10 cellular contexts compared by ENCODE assay signal in the genomic region with DNA sequence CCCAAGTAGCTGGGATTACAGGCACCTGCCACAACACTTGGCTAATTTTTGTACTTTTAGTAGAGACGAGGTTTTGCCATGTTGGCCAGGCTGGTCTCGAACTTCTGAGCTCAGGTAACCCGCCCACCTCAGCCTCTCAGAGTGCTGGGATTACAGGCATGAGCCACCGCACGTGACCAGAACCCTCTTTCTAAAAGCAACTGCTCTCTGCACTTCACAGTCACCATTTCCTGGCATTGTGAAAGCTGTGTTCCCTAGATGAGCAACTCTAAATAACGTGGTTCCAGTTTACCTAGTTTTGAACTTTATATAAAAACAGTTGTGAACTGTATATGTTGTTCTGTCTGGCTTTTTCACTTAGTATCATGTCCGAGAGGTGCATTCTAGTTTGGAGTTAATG.
DNase-seq lines count a peak whose midpoint lies in the region; ATAC-seq and TF ChIP-seq lines count a peak whose summit lies in the region.
"Had no signal": no experiment of that assay in that cellular context is flagged by ENCODE, and none has a peak within 500 bp of the region (broad histone marks: within the 10 kb centered on the region; RNA-seq: fewer than 3 reads in every experiment).

No MANE protein-coding gene starts in this region.

- no peaks in the 10 kb centered on the region for H4K20me1 ChIP-seq in MM.1S (ENCODE audit: insufficient read depth, low read length)

- no peaks in the 10 kb centered on the region for H3K9me3 ChIP-seq in CD8-positive, alpha-beta T cell (ENCODE audit: low read length)
- H3K9me3 ChIP-seq in MM.1S (replicated peaks; ENCODE audit: insufficient read depth, low read length) (no peaks in the 10 kb centered on the region), ascending aorta (no peaks in the 10 kb centered on the region)
- H3K9me3 ChIP-seq in naive thymus-derived CD4-positive, alpha-beta T cell (ENCODE audit: control insufficient read depth in 2 of 3, low read length in 3 of 3), result no peaks in the 10 kb centered on the region
- H3K9me3 ChIP-seq: esophagus muscularis mucosa had no signal

- intact Hi-C loops in CD8-positive, alpha-beta T cell (cut with DNase I, micrococcal nuclease), result no loop called here
- intact Hi-C loops in activated T-helper 2 cell treated with anti-CD3 and anti-CD28 coated beads, Interferon-gamma antibody, Interleukin-2, Interleukin-4, amounts not matched to agents 10 μg/mL and 5 μg/mL and 100 μg/mL, durations not matched to agents 14 hours and 24 hours and 36 hours (cut with micrococcal nuclease), result no loop called here
- intact Hi-C loops in naive thymus-derived CD4-positive, alpha-beta T cell (cut with micrococcal nuclease), result loop anchor here in 1 of 2 donors (1.0 kb wide), 1 partner anchor 11 kb away; no protein-coding TSS in a partner anchor
- intact Hi-C loops in ascending aorta (cut with DNase I), result no loop called here

- in situ Hi-C loops in G401 (cut with HindIII; ENCODE audit: low sequenced_read_pairs), result no loop called here

- no peak overlapping the region for H3K9ac ChIP-seq in MM.1S (ENCODE audit: low read length)

- peak in 1 of 7 experiments; percentile 39 for DNase-seq in CD8-positive, alpha-beta T cell
- DNase-seq in MM.1S (peak; percentile 60), G401 (ENCODE audit: low spot score) (no peak), ascending aorta (ENCODE audit: low spot score in 2 of 2) (no peak)
- no peak for DNase-seq in activated T-helper 2 cell treated with anti-CD3 and anti-CD28 coated beads, Interferon-gamma antibody, Interleukin-2, Interleukin-4, amounts not matched to agents 10 μg/mL and 5 μg/mL and 100 μg/mL, durations not matched to agents 14 hours and 24 hours and 36 hours (ENCODE audit: low spot score)
- DNase-seq in naive thymus-derived CD4-positive, alpha-beta T cell, result peak in 5 of 9 donors; percentile 19 to 43 (median 29)
- DNase-seq in stimulated activated naive CD4-positive, alpha-beta T cell treated with Interleukin-2 at 50 U/mL for 16 hours (lab: John Stamatoyannopoulos, UW), result no peak
- DNase-seq: NCI-H345 had no signal

- no peaks in the 10 kb centered on the region for H3K36me3 ChIP-seq in CD8-positive, alpha-beta T cell (ENCODE audit: insufficient read depth, low read length)
- no peaks in the 10 kb centered on the region for H3K36me3 ChIP-seq in MM.1S (replicated peaks; ENCODE audit: insufficient read depth, low read length)
- H3K36me3 ChIP-seq in naive thymus-derived CD4-positive, alpha-beta T cell (ENCODE audit: control insufficient read depth in 2 of 3, insufficient read depth in 3 of 3, low read length in 3 of 3), result no peaks in the 10 kb centered on the region
- H3K36me3 ChIP-seq in ascending aorta, result no peaks in the 10 kb centered on the region
- H3K36me3 ChIP-seq: esophagus muscularis mucosa had no signal

- CTCF ChIA-PET in CD8-positive, alpha-beta T cell (lab: Charles Lee), result no interaction called here
- CTCF ChIA-PET in naive thymus-derived CD4-positive, alpha-beta T cell (lab: Charles Lee), result interaction anchor here (0.8 to 0.9 kb wide), 2 partner anchors 157 to 186 kb away, joined by 3 read pairs; no protein-coding TSS in a partner anchor

- H3K4me2 ChIP-seq in MM.1S (ENCODE audit: low read depth, low read length), result peak overlapping the region; percentile 25; the same call in 1 of the 2 replicates

- H3K4me1 Mint-ChIP-seq in CD8-positive, alpha-beta T cell (ENCODE audit: low read depth), result peaks cover 24% of the 10 kb centered on the region
- peaks cover 11% of the 10 kb centered on the region for H3K4me1 Mint-ChIP-seq in activated T-helper 2 cell treated with anti-CD3 and anti-CD28 coated beads, Interferon-gamma antibody, Interleukin-2, Interleukin-4, amounts not matched to agents 10 μg/mL and 5 μg/mL and 100 μg/mL, durations not matched to agents 14 hours and 24 hours and 36 hours (ENCODE audit: low read depth)
- peaks cover 0 to 23% (median 19%) of the 10 kb centered on the region in 7 donors for H3K4me1 Mint-ChIP-seq in naive thymus-derived CD4-positive, alpha-beta T cell

- H3K27me3 ChIP-seq in CD8-positive, alpha-beta T cell (ENCODE audit: insufficient read depth, low read length), result no peaks in the 10 kb centered on the region
- H3K27me3 ChIP-seq in MM.1S (replicated peaks; ENCODE audit: insufficient read depth, low read length), result no peaks in the 10 kb centered on the region
- H3K27me3 ChIP-seq in naive thymus-derived CD4-positive, alpha-beta T cell (ENCODE audit: control insufficient read depth in 2 of 2, insufficient read depth in 2 of 2, low read length in 2 of 2), result no peaks in the 10 kb centered on the region
- H3K27me3 ChIP-seq in ascending aorta, result no peaks in the 10 kb centered on the region
- H3K27me3 ChIP-seq: esophagus muscularis mucosa had no signal

- H3K36me3 Mint-ChIP-seq in CD8-positive, alpha-beta T cell, result no peaks in the 10 kb centered on the region
- no peaks in the 10 kb centered on the region for H3K36me3 Mint-ChIP-seq in activated T-helper 2 cell treated with anti-CD3 and anti-CD28 coated beads, Interferon-gamma antibody, Interleukin-2, Interleukin-4, amounts not matched to agents 10 μg/mL and 5 μg/mL and 100 μg/mL, durations not matched to agents 14 hours and 24 hours and 36 hours (ENCODE audit: low read depth)
- peaks cover 0 to 2% (median 0%) of the 10 kb centered on the region in 5 donors for H3K36me3 Mint-ChIP-seq in naive thymus-derived CD4-positive, alpha-beta T cell

- ATAC-seq in CD8-positive, alpha-beta T cell, result peak; percentile 58
- ATAC-seq in naive thymus-derived CD4-positive, alpha-beta T cell, result peak; percentile 52
- no peak for ATAC-seq in HG02678 (IDR thresholded peaks at IDR 0.05; ENCODE audit: unreplicated experiment)

- POLR2A ChIA-PET in CD8-positive, alpha-beta T cell (lab: Charles Lee), result interaction anchor here (2.0 kb wide), 1 partner anchor 11 kb away, joined by 9 read pairs; no protein-coding TSS in a partner anchor
- POLR2A ChIA-PET in naive thymus-derived CD4-positive, alpha-beta T cell (lab: Charles Lee), result interaction anchor here (2.5 kb wide), 1 partner anchor 10 kb away, joined by 22 read pairs; no protein-coding TSS in a partner anchor

- no peak for TF ChIP-seq CTCF in CD8-positive, alpha-beta T cell (IDR thresholded peaks at IDR 0.05)
- no peak for TF ChIP-seq CTCF in MM.1S (IDR thresholded peaks at IDR 0.05; ENCODE audit: low read length)
- no peak for TF ChIP-seq CTCF in ascending aorta (IDR thresholded peaks at IDR 0.05)

- H3K9me3 Mint-ChIP-seq in CD8-positive, alpha-beta T cell, result no peaks in the 10 kb centered on the region
- H3K9me3 Mint-ChIP-seq in activated T-helper 2 cell treated with anti-CD3 and anti-CD28 coated beads, Interferon-gamma antibody, Interleukin-2, Interleukin-4, amounts not matched to agents 10 μg/mL and 5 μg/mL and 100 μg/mL, durations not matched to agents 14 hours and 24 hours and 36 hours, result no peaks in the 10 kb centered on the region
- no peaks in the 10 kb centered on the region for H3K9me3 Mint-ChIP-seq in naive thymus-derived CD4-positive, alpha-beta T cell

- H3K4me1 ChIP-seq in CD8-positive, alpha-beta T cell (ENCODE audit: insufficient read depth, low read length), result peaks cover 16% of the 10 kb centered on the region
- H3K4me1 ChIP-seq in MM.1S (ENCODE audit: low read length), result peaks cover 22% of the 10 kb centered on the region
- H3K4me1 ChIP-seq in naive thymus-derived CD4-positive, alpha-beta T cell (ENCODE audit: control insufficient read depth in 2 of 2, insufficient read depth in 2 of 2, low read length in 2 of 2), result peaks cover 0 to 9% of the 10 kb centered on the region in 2 donors
- no peaks in the 10 kb centered on the region for H3K4me1 ChIP-seq in ascending aorta

- H3K79me2 ChIP-seq in MM.1S (ENCODE audit: low read length), result no peaks in the 10 kb centered on the region

- H3K4me3 Mint-ChIP-seq in CD8-positive, alpha-beta T cell, result peak overlapping the region; percentile 29
- no peak overlapping the region for H3K4me3 Mint-ChIP-seq in activated T-helper 2 cell treated with anti-CD3 and anti-CD28 coated beads, Interferon-gamma antibody, Interleukin-2, Interleukin-4, amounts not matched to agents 10 μg/mL and 5 μg/mL and 100 μg/mL, durations not matched to agents 14 hours and 24 hours and 36 hours (ENCODE audit: low read depth)
- H3K4me3 Mint-ChIP-seq in naive thymus-derived CD4-positive, alpha-beta T cell, result peak overlapping the region in 7 of 10 donors; percentile 29 to 73 (median 56)

- no peaks in the 10 kb centered on the region for H3K27me3 Mint-ChIP-seq in CD8-positive, alpha-beta T cell (ENCODE audit: low read depth)
- H3K27me3 Mint-ChIP-seq in activated T-helper 2 cell treated with anti-CD3 and anti-CD28 coated beads, Interferon-gamma antibody, Interleukin-2, Interleukin-4, amounts not matched to agents 10 μg/mL and 5 μg/mL and 100 μg/mL, durations not matched to agents 14 hours and 24 hours and 36 hours (ENCODE audit: low read depth), result no peaks in the 10 kb centered on the region
- H3K27me3 Mint-ChIP-seq in naive thymus-derived CD4-positive, alpha-beta T cell, result no peaks in the 10 kb centered on the region

- no peaks in the 10 kb centered on the region for H3K9me2 ChIP-seq in MM.1S (replicated peaks; ENCODE audit: insufficient read depth, low read length)

- H3K4me3 ChIP-seq in CD8-positive, alpha-beta T cell (ENCODE audit: low read depth, low read length), result no peak overlapping the region
- H3K4me3 ChIP-seq in MM.1S (ENCODE audit: low read length) (no peak overlapping the region), ascending aorta (no peak overlapping the region)
- H3K4me3 ChIP-seq in naive thymus-derived CD4-positive, alpha-beta T cell (ENCODE audit: low read length), result no peak overlapping the region
- H3K4me3 ChIP-seq: esophagus muscularis mucosa had no signal

- H3K27ac ChIP-seq in CD8-positive, alpha-beta T cell (ENCODE audit: low read depth, low read length), result no peak overlapping the region
- H3K27ac ChIP-seq in MM.1S (ENCODE audit: low read length) (peak overlapping the region; percentile 71; the same call in 1 of the 2 replicates), ascending aorta (no peak overlapping the region)
- H3K27ac ChIP-seq in naive thymus-derived CD4-positive, alpha-beta T cell (ENCODE audit: low read depth, low read length), result peak overlapping the region; percentile 51
- H3K27ac ChIP-seq: esophagus muscularis mucosa had no signal

- peak overlapping the region; percentile 26 for H2AFZ ChIP-seq in MM.1S (ENCODE audit: low read length)

- peak overlapping the region; percentile 78 for H3K27ac Mint-ChIP-seq in CD8-positive, alpha-beta T cell
- peak overlapping the region; percentile 65 for H3K27ac Mint-ChIP-seq in activated T-helper 2 cell treated with anti-CD3 and anti-CD28 coated beads, Interferon-gamma antibody, Interleukin-2, Interleukin-4, amounts not matched to agents 10 μg/mL and 5 μg/mL and 100 μg/mL, durations not matched to agents 14 hours and 24 hours and 36 hours
- peak overlapping the region; percentile 72 to 95 (median 88) for H3K27ac Mint-ChIP-seq in naive thymus-derived CD4-positive, alpha-beta T cell

- peaks cover 20% of the 10 kb centered on the region; the same call in 1 of the 2 replicates for H3F3A ChIP-seq in MM.1S (ENCODE audit: insufficient read depth, low read length)

Comparison
In these comparisons a context has a peak if more than half of its experiments do, and no peak if none do; other contexts are left out.
1. DNase-seq: peak in MM.1S (single experiment) and naive thymus-derived CD4-positive, alpha-beta T cell (5 of 9); none in activated T-helper 2 cell treated with anti-CD3 and anti-CD28 coated beads, Interferon-gamma antibody, Interleukin-2, Interleukin-4, amounts not matched to agents 10 μg/mL and 5 μg/mL and 100 μg/mL, durations not matched to agents 14 hours and 24 hours and 36 hours (single experiment), stimulated activated naive CD4-positive, alpha-beta T cell treated with Interleukin-2 at 50 U/mL for 16 hours (single experiment), G401 (single experiment) and ascending aorta (0 of 2).
2. H3K27ac ChIP-seq: peak in MM.1S (single experiment) and naive thymus-derived CD4-positive, alpha-beta T cell (single experiment); none in CD8-positive, alpha-beta T cell (single experiment) and ascending aorta (0 of 2).
3. Peak in every context shown above with its lines, with median percentiles within 50 percentile points of each other: H3K27ac Mint-ChIP-seq.